In the genomic region with DNA sequence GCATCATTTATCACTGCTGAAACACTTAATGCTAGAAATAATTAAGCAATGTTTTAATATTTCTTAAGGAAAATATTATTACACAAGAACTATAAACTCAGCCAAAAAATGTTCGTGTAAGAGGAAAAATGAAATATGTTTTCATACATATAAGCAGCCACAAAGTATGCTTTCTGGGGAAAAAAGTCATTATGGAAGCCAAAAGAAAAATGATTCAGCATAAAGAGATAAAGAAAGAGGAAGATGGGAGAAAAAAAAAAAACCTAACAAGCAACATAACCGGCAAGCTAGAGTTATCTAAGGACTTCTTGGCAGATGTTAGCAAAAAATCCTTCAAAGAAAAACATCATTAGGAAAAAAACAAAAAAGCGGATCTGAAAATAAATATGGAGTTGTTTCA, we compare ENCODE assay signal across 21 cellular contexts.
A peak's percentile ranks its signal among the peaks of the same experiment; 100 is the strongest.
DNase-seq lines count a peak whose midpoint lies in the region; ATAC-seq, FAIRE-seq and TF ChIP-seq lines count a peak whose summit lies in the region.
"Had no signal": no experiment of that assay in that cellular context is flagged by ENCODE, and none has a peak within 500 bp of the region (broad histone marks: within the 10 kb centered on the region; RNA-seq: fewer than 3 reads in every experiment).

No MANE protein-coding gene starts in this region.

- H3F3A ChIP-seq in GM23248 (ENCODE audit: insufficient read depth), result peaks cover 9% of the 10 kb centered on the region; the same call in 1 of the 2 replicates

- DNase-seq in GM23248 (peak; percentile 6), RPMI7951 (ENCODE audit: low read depth) (peak; percentile 38), fibroblast of gingiva (ENCODE audit: low read depth) (peak; percentile 80), pancreas (no peak), mucosa of gallbladder (ENCODE audit: low spot score) (no peak), occipital lobe (lab: John Stamatoyannopoulos, UW) (no peak)
- DNase-seq in effector CD4-positive, alpha-beta T cell, result no peak
- DNase-seq: activated T-cell treated with anti-CD3 and anti-CD28 coated beads, Interleukin-2, amount 50 U/mL, for 72 hours; GDM1; hypothalamus; KBM-7; NCI-H1417 treated with DMSO at 0.1 percent for 48 hours; NCI-H2171; NCI-H774; nucleus accumbens; stimulated activated CD4-positive, alpha-beta T cell treated with anti-CD3 and anti-CD28 coated beads, Interleukin-4, amount 100 ng/mL, for 24 hours; T-helper 1 cell; testis had no signal

- FAIRE-seq in pancreas (lab: Jason Lieb, UNC), result peak; percentile 43
- FAIRE-seq: bronchial epithelial cell had no signal

- intact Hi-C loops in pancreas (cut with DNase I), result no loop called here

- no peak overlapping the region for H3K27ac ChIP-seq in GM23248
- H3K27ac ChIP-seq in pancreas, result no peak overlapping the region

- H3K9ac ChIP-seq in GM23248, result no peak overlapping the region

- no peaks in the 10 kb centered on the region for H3K9me2 ChIP-seq in GM23248 (ENCODE audit: insufficient read depth)

- H4K20me1 ChIP-seq in GM23248 (ENCODE audit: insufficient read depth), result no peaks in the 10 kb centered on the region

- H3K79me2 ChIP-seq in GM23248 (ENCODE audit: insufficient read depth), result no peaks in the 10 kb centered on the region

- peak overlapping the region; percentile 58 for H3K4me2 ChIP-seq in GM23248 (ENCODE audit: unreplicated experiment)

- WGBS in GM23248 (ENCODE audit: low coverage in 1 of 2, low lambda C conversion rate in 2 of 2, missing lambda C conversion rate in 2 of 2), 2 experiments, result 4 to 6% methylated on average over 3 of the region's 3 CpGs
- WGBS in pancreas, 2 donors, result 43 to 59% methylated on average over 3 of the region's 3 CpGs

- no peaks in the 10 kb centered on the region for H3K27me3 ChIP-seq in GM23248 (replicated peaks; ENCODE audit: insufficient read depth)
- H3K27me3 ChIP-seq in pancreas, result no peaks in the 10 kb centered on the region
- H3K27me3 ChIP-seq: testis had no signal

- no peak for ATAC-seq in pancreas
- ATAC-seq in HG02763 (IDR thresholded peaks at IDR 0.05; ENCODE audit: unreplicated experiment), result no peak
- ATAC-seq: activated T-cell treated with anti-CD3 and anti-CD28 coated beads, Interleukin-2, amount 50 U/mL, for 72 hours had no signal

- peaks cover 17% of the 10 kb centered on the region for H3K4me1 ChIP-seq in GM23248 (ENCODE audit: insufficient read depth)
- H3K4me1 ChIP-seq in pancreas, result no peaks in the 10 kb centered on the region
- H3K4me1 ChIP-seq: testis had no signal

- H3K9me3 ChIP-seq in GM23248 (ENCODE audit: low read depth) (no peaks in the 10 kb centered on the region), pancreas (no peaks in the 10 kb centered on the region)
- H3K9me3 ChIP-seq: testis had no signal

- in situ Hi-C loops in GM23248 (cut with MboI), result no loop called here

- peak overlapping the region; percentile 67 for H2AFZ ChIP-seq in GM23248

- H3K36me3 ChIP-seq in GM23248 (ENCODE audit: low read depth) (no peaks in the 10 kb centered on the region), pancreas (no peaks in the 10 kb centered on the region)

- no peak for TF ChIP-seq CTCF in pancreas (IDR thresholded peaks at IDR 0.05)

- no peak overlapping the region for H3K4me3 ChIP-seq in GM23248
- H3K4me3 ChIP-seq in pancreas, result no peak overlapping the region
- H3K4me3 ChIP-seq: skin epidermis, testis had no signal

Comparison
In these comparisons a context has a peak if more than half of its experiments do, and no peak if none do; other contexts are left out.
1. DNase-seq: peak in GM23248 (single experiment), RPMI7951 (single experiment) and fibroblast of gingiva (single experiment); none in pancreas (0 of 6), mucosa of gallbladder (single experiment), effector CD4-positive, alpha-beta T cell (single experiment) and occipital lobe (single experiment).